ENCODE assay signal across 2 cellular contexts in genomic region chr10:53342531-53342930, GRCh38.
DNase-seq lines count a peak whose midpoint lies in the region; FAIRE-seq and TF ChIP-seq lines count a peak whose summit lies in the region.
"Not testable (repeated sequence)": the region's sequence is repeated elsewhere in the genome, so short reads cannot be mapped to it uniquely, and the experiment has no call there.

No MANE protein-coding gene starts in this region.

- not testable (repeated sequence) for H2BK15ac ChIP-seq in H1 (ENCODE audit: low read length)

- H3K4ac ChIP-seq in H1 (replicated peaks; ENCODE audit: insufficient read length, low read depth, low read length); trophoblast cell (ENCODE audit: low read depth, low read length): not testable (repeated sequence)

- H3K79me2 ChIP-seq in H1 (ENCODE audit: control insufficient read depth in 1 of 2, insufficient read depth in 2 of 2, low read length in 2 of 2); trophoblast cell (ENCODE audit: control insufficient read depth, insufficient read depth, low read length, poor library complexity): not testable (repeated sequence)

- TF ChIP-seq EP300 in H1 (IDR thresholded peaks at IDR 0.05; ENCODE audit: borderline replicate concordance in 1 of 2, low read depth in 2 of 2, low read length in 2 of 2), result not testable (repeated sequence)

- not testable (repeated sequence) for H3K23me2 ChIP-seq in H1 (ENCODE audit: low read depth, low read length)

- not testable (repeated sequence) for H2BK12ac ChIP-seq in H1 (ENCODE audit: low read depth, low read length); trophoblast cell (ENCODE audit: low read length)

- not testable (repeated sequence) for TF ChIP-seq RAD21 in H1 (IDR thresholded peaks at IDR 0.05 in 1 of 2, conservative IDR thresholded peaks at IDR 0.05 in 1 of 2; ENCODE audit: low read depth in 2 of 2, low read length in 2 of 2)

- H4K91ac ChIP-seq in H1 (replicated peaks; ENCODE audit: insufficient read length, low read length); trophoblast cell (ENCODE audit: low read depth, low read length): not testable (repeated sequence)

- peaks cover 0 to 12% (median 8%) of the 10 kb centered on the region in 4 experiments; a peak in 5 of 7 replicates for H3K4me1 ChIP-seq in H1 (replicated peaks in 1 of 4; ENCODE audit: control insufficient read depth in 3 of 4, insufficient read depth in 4 of 4, low read length in 3 of 4)
- not testable (repeated sequence) for H3K4me1 ChIP-seq in trophoblast cell (ENCODE audit: control insufficient read depth in 1 of 2, insufficient read depth in 2 of 2, low read length in 2 of 2)

- H3K4me2 ChIP-seq in H1 (ENCODE audit: insufficient read depth in 1 of 2, low read depth in 2 of 2, low read length in 2 of 2); trophoblast cell (ENCODE audit: low read length): not testable (repeated sequence)

- H4K20me1 ChIP-seq in H1 (replicated peaks in 1 of 2; ENCODE audit: control insufficient read depth in 1 of 2, insufficient read depth in 2 of 2, low read length in 2 of 2), result not testable (repeated sequence)

- not testable (repeated sequence) for H3K27me3 ChIP-seq in H1 (replicated peaks in 1 of 4; ENCODE audit: control insufficient read depth in 3 of 4, extremely low read depth in 1 of 4, insufficient read depth in 3 of 4, low read length in 3 of 4); trophoblast cell (ENCODE audit: insufficient read depth, low read length)

- DNase-seq in H1 (ENCODE audit: low read depth in 1 of 2, low spot score in 2 of 2), result not testable (repeated sequence)
- DNase-seq in trophoblast cell, result peak; percentile 64 to 68

- not testable (repeated sequence) for H2AK5ac ChIP-seq in H1 (ENCODE audit: low read depth, low read length); trophoblast cell (ENCODE audit: low read length)

- not testable (repeated sequence) for H3K18ac ChIP-seq in H1 (ENCODE audit: extremely low read depth, low read length); trophoblast cell (ENCODE audit: low read length)

- not testable (repeated sequence) for H3K79me1 ChIP-seq in H1 (ENCODE audit: low read depth, low read length); trophoblast cell (ENCODE audit: low read length)

- 0 out of 2 replicates have a peak overlapping the region, but pooled peaks have one; percentile 61 for H2BK20ac ChIP-seq in H1 (ENCODE audit: low read length)

- H3K9me3 ChIP-seq in H1 (ENCODE audit: insufficient read depth in 2 of 2, low read depth in 1 of 2, low read length in 1 of 2); trophoblast cell (ENCODE audit: insufficient read depth, low read depth, low read length): not testable (repeated sequence)

- not testable (repeated sequence) for FAIRE-seq in H1 (lab: Jason Lieb, UNC)

- H3K27ac ChIP-seq in H1 (ENCODE audit: low read depth, low read length); trophoblast cell (ENCODE audit: low read depth, low read length): not testable (repeated sequence)

- TF ChIP-seq POLR2A in H1 (IDR thresholded peaks at IDR 0.05; ENCODE audit: control extremely low read depth in 1 of 2, low read depth in 2 of 2, low read length in 2 of 2), result not testable (repeated sequence)

- not testable (repeated sequence) for H3K56ac ChIP-seq in H1 (replicated peaks; ENCODE audit: insufficient read length, low read depth, low read length)

- not testable (repeated sequence) for H2BK120ac ChIP-seq in H1 (replicated peaks; ENCODE audit: low read depth, low read length); trophoblast cell (ENCODE audit: insufficient read depth, low read length, poor library complexity)

- not testable (repeated sequence) for H4K5ac ChIP-seq in H1 (ENCODE audit: insufficient read length, low read depth, low read length)

- POLR2A ChIA-PET in H1 (lab: Charles Lee; ENCODE audit: partially characterized antibody), result not testable (repeated sequence)

- H3K9ac ChIP-seq in H1 (replicated peaks in 1 of 4; ENCODE audit: extremely low read depth in 1 of 4, low read depth in 3 of 4, low read length in 3 of 4); trophoblast cell (ENCODE audit: low read length): not testable (repeated sequence)

- not testable (repeated sequence) for H2AFZ ChIP-seq in H1 (ENCODE audit: low read length); trophoblast cell (ENCODE audit: insufficient read depth, low read length, poor library complexity)

- not testable (repeated sequence) for H3K23ac ChIP-seq in H1 (ENCODE audit: insufficient read length); trophoblast cell (ENCODE audit: low read length)

- not testable (repeated sequence) for H3K36me3 ChIP-seq in H1 (ENCODE audit: control insufficient read depth in 2 of 4, insufficient read depth in 4 of 4, low read length in 3 of 4); trophoblast cell (ENCODE audit: control insufficient read depth in 1 of 2, insufficient read depth in 2 of 2, low read length in 2 of 2)

- 99% methylated on average over 7 of the region's 7 CpGs; no CpG with 5 or more reads in 1 of the 2 experiments for WGBS in H1 (ENCODE audit: extremely low coverage in 1 of 2, insufficient coverage in 1 of 2, insufficient read length in 1 of 2, insufficient replicate concordance in 2 of 2, low coverage in 1 of 2, low lambda C conversion rate in 2 of 2, missing lambda C conversion rate in 1 of 2), 2 experiments
- no CpG with 5 or more reads among the region's 7 CpGs for WGBS in trophoblast cell (ENCODE audit: extremely low coverage, insufficient coverage, insufficient read length)

- H4K8ac ChIP-seq in H1 (ENCODE audit: extremely low read depth, insufficient read depth, low read length); trophoblast cell (ENCODE audit: low read depth, low read length): not testable (repeated sequence)

- H3K14ac ChIP-seq in H1 (ENCODE audit: insufficient read length); trophoblast cell (ENCODE audit: low read length): not testable (repeated sequence)

- H4K12ac ChIP-seq in trophoblast cell (ENCODE audit: low read depth, low read length), result not testable (repeated sequence)

- H3K4me3 ChIP-seq in H1 (ENCODE audit: extremely low read depth in 1 of 4, insufficient read depth in 2 of 4, low read depth in 3 of 4, low read length in 4 of 4); trophoblast cell (ENCODE audit: low read depth, low read length): not testable (repeated sequence)

- CTCF ChIA-PET in H1 (lab: Charles Lee; ENCODE audit: partially characterized antibody), result not testable (repeated sequence)

- not testable (repeated sequence) for H2BK5ac ChIP-seq in H1 (ENCODE audit: low read depth, low read length); trophoblast cell (ENCODE audit: low read depth, low read length, poor library complexity)

- TF ChIP-seq CTCF in H1 (IDR thresholded peaks at IDR 0.05; ENCODE audit: control extremely low read depth in 1 of 3, insufficient read depth in 1 of 3, low read depth in 1 of 3, low read length in 3 of 3), result not testable (repeated sequence)
